17 cellular contexts compared by ENCODE assay signal in the genomic region with DNA sequence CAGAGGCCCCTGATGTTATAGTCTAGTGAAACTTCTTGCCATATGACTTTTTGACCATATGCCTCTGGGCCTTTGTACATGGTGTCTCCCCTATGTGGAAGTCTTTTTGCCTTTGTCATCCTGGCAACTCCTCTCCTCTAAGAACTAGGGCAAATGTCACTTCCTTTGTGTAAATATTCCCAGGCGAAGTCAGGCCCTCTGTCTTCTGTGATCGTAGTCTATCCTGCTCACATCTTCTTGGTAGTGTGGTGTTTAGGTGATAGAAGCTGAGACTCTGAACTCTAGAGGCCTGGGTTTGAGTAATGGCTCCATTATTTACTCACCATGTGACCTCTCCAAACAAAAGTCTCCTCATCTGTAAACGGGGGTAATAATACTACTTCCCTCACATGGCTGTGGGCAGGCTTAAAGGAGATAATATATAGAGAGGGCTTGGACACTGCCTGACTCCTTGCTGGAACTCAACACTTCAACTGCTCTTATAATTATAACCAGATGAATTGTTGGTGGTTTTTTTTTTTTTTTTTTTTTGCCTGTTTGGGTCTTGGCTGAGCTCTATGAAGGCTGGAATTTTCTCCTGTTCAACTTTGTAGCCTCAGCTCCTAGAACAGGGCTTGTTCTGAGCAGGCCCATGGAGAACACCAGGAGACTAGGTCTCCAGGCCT. TPM values are rescaled to one million over a fixed set of nuclear protein-coding genes. Genes with fewer than 3 reads are reported as not detected.
A peak's percentile ranks its signal among the peaks of the same experiment; 100 is the strongest.
DNase-seq lines count a peak whose midpoint lies in the region; ATAC-seq and TF ChIP-seq lines count a peak whose summit lies in the region.
"Had no signal": no experiment of that assay in that cellular context is flagged by ENCODE, and none has a peak within 500 bp of the region (broad histone marks: within the 10 kb centered on the region; RNA-seq: fewer than 3 reads in every experiment).

No MANE protein-coding gene starts in this region.

- H3K36me3 ChIP-seq in SK-N-MC (ENCODE audit: insufficient read depth, low read length) (no peaks in the 10 kb centered on the region), endodermal cell (ENCODE audit: control insufficient read depth, insufficient read depth, low read length) (no peaks in the 10 kb centered on the region)
- H3K36me3 ChIP-seq: heart left ventricle, prostate gland had no signal

- no peaks in the 10 kb centered on the region for H3K36me3 Mint-ChIP-seq in endodermal cell (ENCODE audit: low read depth)
- H3K36me3 Mint-ChIP-seq: naive B cell had no signal

- TF ChIP-seq CTCF in fibroblast of the aortic adventitia (IDR thresholded peaks at IDR 0.05; ENCODE audit: insufficient read depth, low read length) (no peak), endodermal cell (conservative IDR thresholded peaks at IDR 0.05) (no peak)

- ATAC-seq in GM18519 (IDR thresholded peaks at IDR 0.05; ENCODE audit: low FRiP score, unreplicated experiment) = no peak

- H3K9me3 ChIP-seq in SK-N-MC (ENCODE audit: low read depth, low read length) (no peaks in the 10 kb centered on the region), endodermal cell (ENCODE audit: control insufficient read depth, low read length) (no peaks in the 10 kb centered on the region)
- H3K9me3 ChIP-seq: heart left ventricle, prostate gland had no signal

- H3K9ac ChIP-seq in SK-N-MC (ENCODE audit: insufficient read length) (no peak overlapping the region), endodermal cell (ENCODE audit: extremely low read depth, low read length, poor library complexity, severe bottlenecking) (no peak overlapping the region)

- H3K27me3 Mint-ChIP-seq in endodermal cell (ENCODE audit: insufficient read depth) = peaks cover 1% of the 10 kb centered on the region

- H3K27ac Mint-ChIP-seq in endodermal cell = no peak overlapping the region

- H3K4me3 Mint-ChIP-seq in endodermal cell = no peak overlapping the region
- H3K4me3 Mint-ChIP-seq: central memory CD8-positive, alpha-beta T cell had no signal

- peaks cover 17% of the 10 kb centered on the region for H3K27me3 ChIP-seq in endodermal cell (ENCODE audit: control insufficient read depth, insufficient read depth, low read length, poor library complexity, severe bottlenecking)
- H3K27me3 ChIP-seq: heart left ventricle had no signal

- no peaks in the 10 kb centered on the region for H3K4me1 ChIP-seq in endodermal cell (ENCODE audit: control insufficient read depth, insufficient read depth, low read length)
- H3K4me1 ChIP-seq: heart left ventricle, prostate gland had no signal

- no peak overlapping the region for H3K4me3 ChIP-seq in SK-N-MC
- no peak overlapping the region for H3K4me3 ChIP-seq in fibroblast of the aortic adventitia (ENCODE audit: low read depth, low read length)
- H3K4me3 ChIP-seq in endodermal cell (ENCODE audit: low read length) = no peak overlapping the region
- H3K4me3 ChIP-seq: heart left ventricle, prostate gland had no signal

- no peaks in the 10 kb centered on the region for H3K4me1 Mint-ChIP-seq in endodermal cell
- H3K4me1 Mint-ChIP-seq: central memory CD8-positive, alpha-beta T cell; naive B cell had no signal

- no peaks in the 10 kb centered on the region for H3K9me3 Mint-ChIP-seq in endodermal cell
- H3K9me3 Mint-ChIP-seq: central memory CD8-positive, alpha-beta T cell; naive B cell had no signal

- DNase-seq in H4 (ENCODE audit: low spot score) (peak; percentile 46), SK-N-MC (ENCODE audit: low read depth, low spot score) (no peak), fibroblast of the aortic adventitia (ENCODE audit: low read depth) (peak; percentile 72), renal cortical epithelial cell (ENCODE audit: low read depth) (peak; percentile 44), mesenteric fat pad (ENCODE audit: low spot score) (no peak), Kasumi-1 (lab: John Stamatoyannopoulos, UW) (no peak), endodermal cell (no peak)
- DNase-seq: activated CD4-positive, alpha-beta T cell treated with anti-CD3 and anti-CD28 coated beads for 1 hour; activated CD8-positive, alpha-beta memory T cell treated with anti-CD3 and anti-CD28 coated beads, Interleukin-2, amount 50 U/mL, for 48 hours; activated naive CD4-positive, alpha-beta T cell treated with anti-CD3 and anti-CD28 coated beads, Interleukin-2, amount 50 U/mL, for 16 hours; DND-41; heart left ventricle; NCI-H2081 treated with DMSO at 0.1 percent for 48 hours had no signal

- WGBS in endodermal cell (ENCODE audit: insufficient coverage in 1 of 2, insufficient read length in 1 of 2), 2 experiments = 95% methylated on average over 2 of the region's 3 CpGs; no CpG with 5 or more reads in 1 of the 2 experiments

- H3K27ac ChIP-seq in SK-N-MC (0 out of 2 replicates have a peak overlapping the region, but pooled peaks have one; percentile 10), endodermal cell (ENCODE audit: low read depth, low read length) (no peak overlapping the region)
- H3K27ac ChIP-seq: heart left ventricle, prostate gland had no signal

RNA-seq across cellular contexts. Expression of gene INSC, which starts 43.8 kb away (rescaled TPM):
- 0.23 TPM in 1 of 2 replicates, not detected in the other for total RNA-seq in H4 (2014; rRNA removed; shearing (Covaris generic))
- total RNA-seq in fibroblast of the aortic adventitia (ENCODE audit: low replicate concordance) (0.81 TPM in 1 of 2 replicates, not detected in the other), renal cortical epithelial cell (0.15 and 0.52 TPM in 2 replicates), mesenteric fat pad (not detected), endodermal cell (not detected)
- 5.0 TPM for polyA plus RNA-seq in endodermal cell (2013, experiment 1 of 2)
- 4.2 TPM for polyA plus RNA-seq in endodermal cell (2013, experiment 2 of 2)

Comparison
In these comparisons a context has a peak if more than half of its experiments do, and no peak if none do; other contexts are left out.
1. DNase-seq: peak in H4 (single experiment), fibroblast of the aortic adventitia (single experiment) and renal cortical epithelial cell (single experiment); none in SK-N-MC (single experiment), mesenteric fat pad (single experiment), Kasumi-1 (0 of 2) and endodermal cell (single experiment).